ENCODE assay signal across 8 cellular contexts in the genomic region with DNA sequence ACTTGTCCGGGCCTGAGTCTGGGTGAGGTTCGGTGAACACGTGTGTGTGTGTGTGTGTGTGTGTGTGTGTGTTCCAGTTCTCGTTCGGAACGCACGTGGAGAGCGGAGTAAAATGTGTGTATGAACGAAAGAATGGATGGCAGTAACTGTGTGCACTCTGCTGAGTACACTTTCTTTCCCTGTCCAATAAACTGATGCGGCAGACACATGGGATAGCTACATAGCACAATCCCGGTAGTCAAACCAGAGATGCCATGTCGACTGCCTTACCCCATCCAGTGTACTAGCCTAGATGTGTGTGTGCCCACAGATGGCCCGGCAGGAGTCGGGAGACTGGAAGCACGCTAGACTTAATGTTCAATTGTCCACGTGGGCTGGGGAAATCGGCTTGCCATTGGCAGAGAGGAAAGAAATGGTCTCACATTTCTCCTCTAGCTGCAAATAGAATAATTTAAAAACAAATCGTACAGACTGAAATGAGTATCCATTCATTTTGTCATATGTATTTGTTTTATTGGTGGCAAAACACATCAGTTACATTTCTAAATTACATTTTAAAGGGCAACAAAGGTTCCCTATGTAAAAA. TPM values are rescaled to one million over a fixed set of nuclear protein-coding genes. Genes with fewer than 3 reads are reported as not detected.
A peak's percentile ranks its signal among the peaks of the same experiment; 100 is the strongest.
DNase-seq lines count a peak whose midpoint lies in the region; ATAC-seq and TF ChIP-seq lines count a peak whose summit lies in the region.

No MANE protein-coding gene starts in this region.

- H3K9ac ChIP-seq in muscle layer of colon (ENCODE audit: low read length) = peak overlapping the region; percentile 20

- TF ChIP-seq POLR2A in esophagus squamous epithelium (IDR thresholded peaks at IDR 0.05) = no peak

- ATAC-seq in GM19043 (IDR thresholded peaks at IDR 0.05; ENCODE audit: low read depth, unreplicated experiment) = peak; percentile 5
- peak; percentile 17 for ATAC-seq in HG03342 (IDR thresholded peaks at IDR 0.05; ENCODE audit: unreplicated experiment)

- TF ChIP-seq CTCF in WI38 (IDR thresholded peaks at IDR 0.05; ENCODE audit: low read depth, low read length) = no peak
- no peak for TF ChIP-seq CTCF in esophagus squamous epithelium (IDR thresholded peaks at IDR 0.05)

- H3K27ac ChIP-seq in CD8-positive, alpha-beta memory T cell (ENCODE audit: low read depth, low read length) = no peak overlapping the region
- H3K27ac ChIP-seq in esophagus squamous epithelium = peak overlapping the region; percentile 90 to 95 (median 93)
- peak overlapping the region; percentile 95 for H3K27ac ChIP-seq in muscle layer of colon (ENCODE audit: low read depth, low read length)
- no peak overlapping the region for H3K27ac ChIP-seq in urinary bladder (ENCODE audit: low read depth)

- peak overlapping the region; percentile 8 for H3K4me3 ChIP-seq in CD8-positive, alpha-beta memory T cell (ENCODE audit: low read length)
- peak overlapping the region; percentile 76 for H3K4me3 ChIP-seq in WI38 (ENCODE audit: low read depth, low read length)
- peak overlapping the region; percentile 72 to 78 (median 74) for H3K4me3 ChIP-seq in esophagus squamous epithelium
- H3K4me3 ChIP-seq in muscle layer of colon (ENCODE audit: low read depth in 1 of 2, low read length in 2 of 2) = peak overlapping the region; percentile 88 to 92
- peak overlapping the region; percentile 85 for H3K4me3 ChIP-seq in urinary bladder (ENCODE audit: low read depth, low read length)

- CTCF ChIA-PET in CD8-positive, alpha-beta memory T cell (lab: Charles Lee) = no interaction called here

- H3K27me3 ChIP-seq in CD8-positive, alpha-beta memory T cell (ENCODE audit: insufficient read depth, low read length, poor library complexity, severe bottlenecking) = peaks cover 5% of the 10 kb centered on the region
- H3K27me3 ChIP-seq in esophagus squamous epithelium (no peaks in the 10 kb centered on the region), muscle layer of colon (ENCODE audit: control insufficient read depth in 1 of 2, insufficient read depth in 2 of 2, low read length in 2 of 2) (no peaks in the 10 kb centered on the region)

- peaks cover 15 to 48% of the 10 kb centered on the region in 2 donors for H3K27me3 Mint-ChIP-seq in CD8-positive, alpha-beta memory T cell

- H3K36me3 ChIP-seq in CD8-positive, alpha-beta memory T cell (ENCODE audit: insufficient read depth, low read length) = no peaks in the 10 kb centered on the region
- no peaks in the 10 kb centered on the region for H3K36me3 ChIP-seq in esophagus squamous epithelium
- no peaks in the 10 kb centered on the region for H3K36me3 ChIP-seq in muscle layer of colon (ENCODE audit: insufficient read depth, low read length)
- H3K36me3 ChIP-seq in urinary bladder (ENCODE audit: insufficient read depth) = no peaks in the 10 kb centered on the region

- peaks cover 4% of the 10 kb centered on the region for H3K4me1 ChIP-seq in CD8-positive, alpha-beta memory T cell (ENCODE audit: insufficient read depth, low read length)
- H3K4me1 ChIP-seq in esophagus squamous epithelium (peaks cover 6 to 44% (median 24%) of the 10 kb centered on the region in 3 donors), muscle layer of colon (ENCODE audit: insufficient read depth, low read length) (peaks cover 30% of the 10 kb centered on the region), urinary bladder (ENCODE audit: insufficient read depth) (peaks cover 2% of the 10 kb centered on the region)

- peak in 1 of 5 donors; percentile 42 for DNase-seq in CD8-positive, alpha-beta memory T cell
- DNase-seq in NCI-H2227 (lab: John Stamatoyannopoulos, UW; ENCODE audit: unreplicated experiment) (peak; percentile 89), esophagus squamous epithelium (lab: John Stamatoyannopoulos, UW) (no peak)

- peak overlapping the region in 7 of 8 donors; percentile 43 to 88 (median 65) for H3K27ac Mint-ChIP-seq in CD8-positive, alpha-beta memory T cell

- peak overlapping the region; percentile 79 to 93 (median 92) for H3K4me3 Mint-ChIP-seq in CD8-positive, alpha-beta memory T cell

- H3K36me3 Mint-ChIP-seq in CD8-positive, alpha-beta memory T cell = no peaks in the 10 kb centered on the region

- H3K9me3 ChIP-seq in CD8-positive, alpha-beta memory T cell (ENCODE audit: low read length) = no peaks in the 10 kb centered on the region
- H3K9me3 ChIP-seq in esophagus squamous epithelium (no peaks in the 10 kb centered on the region), muscle layer of colon (ENCODE audit: low read length) (no peaks in the 10 kb centered on the region)

- peaks cover 14 to 17% (median 15%) of the 10 kb centered on the region in 3 donors for H3K4me1 Mint-ChIP-seq in CD8-positive, alpha-beta memory T cell

- POLR2A ChIA-PET in CD8-positive, alpha-beta memory T cell (lab: Charles Lee) = no interaction called here

- intact Hi-C loops in esophagus squamous epithelium (cut with DNase I) = no loop called here

- 0 to 4% methylated on average over 11 to 13 of the region's 18 CpGs for WGBS in esophagus squamous epithelium, 2 donors
- WGBS in urinary bladder = under 1% methylated on average over 18 of the region's 18 CpGs

- H3K9me3 Mint-ChIP-seq in CD8-positive, alpha-beta memory T cell = peaks cover 0 to 2% (median 0%) of the 10 kb centered on the region in 5 donors

RNA-seq across cellular contexts. Expression of gene GOLIM4, which starts 0.6 kb away (rescaled TPM):
- total RNA-seq in CD8-positive, alpha-beta memory T cell = 1 to 10 TPM; 7.2 to 7.3 TPM
- 1.3 TPM for polyA plus RNA-seq in CD8-positive, alpha-beta memory T cell
- 10 to 100 TPM in 3 of 4 donors, 1 to 10 TPM in 1; 9.1 to 29.6 (median 13.8) TPM for total RNA-seq in esophagus squamous epithelium
- total RNA-seq in urinary bladder = 60.2 TPM
- polyA plus RNA-seq in urinary bladder = 32.4 TPM

Comparison
In these comparisons a context has a peak if more than half of its experiments do, and no peak if none do; other contexts are left out.
1. H3K27ac ChIP-seq: peak in esophagus squamous epithelium (4 of 4) and muscle layer of colon (single experiment); none in CD8-positive, alpha-beta memory T cell (single experiment) and urinary bladder (single experiment).
2. H3K4me3 ChIP-seq: peak in every context shown above with its lines; median percentile 90 in muscle layer of colon; 85 in urinary bladder; 76 in WI38; 74 in esophagus squamous epithelium; 8 in CD8-positive, alpha-beta memory T cell.